In genomic region chr16:25838724-25839186, GRCh38 we compare ENCODE assay signal across 8 cellular contexts.
DNase-seq lines count a peak whose midpoint lies in the region; ATAC-seq and TF ChIP-seq lines count a peak whose summit lies in the region.

No MANE protein-coding gene starts in this region.

- peak overlapping the region; percentile 53 for H3K4me3 ChIP-seq in SK-N-MC
- peak overlapping the region; percentile 6 to 22 (median 14) for H3K4me3 ChIP-seq in stomach

- H3K9me3 ChIP-seq in SK-N-MC (ENCODE audit: low read depth, low read length): no peaks in the 10 kb centered on the region
- H3K9me3 ChIP-seq in stomach: no peaks in the 10 kb centered on the region

- H3K27ac ChIP-seq in SK-N-MC (peak overlapping the region; percentile 88), stomach (no peak overlapping the region)

- peak; percentile 2 for DNase-seq in stimulated activated CD4-positive, alpha-beta T cell treated with anti-CD3 and anti-CD28 coated beads, Interleukin-1b, Interleukin-23, amount 100 ng/mL, for 48 hours
- no peak for DNase-seq in stimulated activated CD4-positive, alpha-beta T cell treated with anti-CD3 and anti-CD28 coated beads, Interleukin-12 subunit alpha, Interleukin-12 subunit beta, amount 100 ng/mL, for 4 hours
- DNase-seq in NCI-H1105 (lab: John Stamatoyannopoulos, UW): peak; percentile 70
- DNase-seq in SK-N-MC (ENCODE audit: low read depth, low spot score): peak; percentile 67
- peak; percentile 12 for DNase-seq in central memory CD4-positive, alpha-beta T cell
- peak in 1 of 2 donors; percentile 5 for DNase-seq in left colon
- no peak for DNase-seq in stomach

- TF ChIP-seq CTCF in stomach (IDR thresholded peaks at IDR 0.05): peak in 5 of 7 experiments; percentile 56 to 81 (median 64)

- intact Hi-C loops in left colon (cut with DNase I, micrococcal nuclease): loop anchor here in 1 of 2 donors (10.0 kb wide), 1 partner anchor 1266 kb away; no protein-coding TSS in a partner anchor
- intact Hi-C loops in stomach (cut with DNase I; ENCODE audit: low total_unique reads): loop anchor here (5.0 kb wide), 1 partner anchor 1269 kb away; no protein-coding TSS in a partner anchor

- H3K4me1 ChIP-seq in stomach: peaks cover 0 to 11% (median 7%) of the 10 kb centered on the region in 4 donors

- TF ChIP-seq EP300 in stomach (IDR thresholded peaks at IDR 0.05): no peak

- peak; percentile 53 for ATAC-seq in left colon
- no peak for ATAC-seq in HG02884 (IDR thresholded peaks at IDR 0.05; ENCODE audit: unreplicated experiment)

- no peak for TF ChIP-seq POLR2A in stomach (IDR thresholded peaks at IDR 0.05)

- H3K9ac ChIP-seq in SK-N-MC (ENCODE audit: insufficient read length): peak overlapping the region; percentile 7

- peaks cover 0 to 4% (median 0%) of the 10 kb centered on the region in 3 donors for H3K27me3 ChIP-seq in stomach

- 2 to 8% (median 5%) methylated on average over 6 of the region's 6 CpGs for WGBS in stomach, 5 donors

- H3K36me3 ChIP-seq in SK-N-MC (ENCODE audit: insufficient read depth, low read length): no peaks in the 10 kb centered on the region
- H3K36me3 ChIP-seq in stomach: no peaks in the 10 kb centered on the region

Comparison
In these comparisons a context has a peak if more than half of its experiments do, and no peak if none do; other contexts are left out.
1. DNase-seq: peak in stimulated activated CD4-positive, alpha-beta T cell treated with anti-CD3 and anti-CD28 coated beads, Interleukin-1b, Interleukin-23, amount 100 ng/mL, for 48 hours (single experiment), NCI-H1105 (single experiment), SK-N-MC (single experiment) and central memory CD4-positive, alpha-beta T cell (single experiment); none in stimulated activated CD4-positive, alpha-beta T cell treated with anti-CD3 and anti-CD28 coated beads, Interleukin-12 subunit alpha, Interleukin-12 subunit beta, amount 100 ng/mL, for 4 hours (single experiment) and stomach (single experiment).